19 cellular contexts compared by ENCODE assay signal in the genomic region with DNA sequence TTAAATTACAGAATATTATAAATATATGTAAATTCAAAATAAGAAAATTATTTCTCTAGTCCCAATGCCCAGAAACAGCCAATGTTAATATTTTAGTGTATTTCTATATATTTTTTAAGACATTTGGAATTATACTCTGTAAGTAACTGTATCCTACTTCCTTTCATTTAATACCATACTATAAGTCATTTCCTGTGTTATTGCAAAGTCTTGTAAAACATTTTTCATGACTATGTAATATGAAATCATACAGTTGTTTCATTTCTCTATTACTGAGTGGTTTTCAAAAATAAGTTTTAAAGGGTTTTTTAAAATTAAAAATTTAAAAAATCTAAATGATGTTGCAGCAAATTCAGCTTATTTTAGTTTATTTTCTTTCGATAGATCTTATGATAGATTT. TPM values are rescaled to one million over a fixed set of nuclear protein-coding genes. Genes with fewer than 3 reads are reported as not detected.
DNase-seq lines count a peak whose midpoint lies in the region; ATAC-seq, FAIRE-seq and TF ChIP-seq lines count a peak whose summit lies in the region.
"Had no signal": no experiment of that assay in that cellular context is flagged by ENCODE, and none has a peak within 500 bp of the region (broad histone marks: within the 10 kb centered on the region; RNA-seq: fewer than 3 reads in every experiment).

No MANE protein-coding gene starts in this region.

- H3K27ac ChIP-seq in lower lobe of right lung (no peak overlapping the region), esophagus muscularis mucosa (replicated peaks in 1 of 4) (no peak overlapping the region)
- H3K27ac ChIP-seq: GM23248 had no signal

- peak overlapping the region; percentile 99 for H3K4me3 Mint-ChIP-seq in natural killer cell
- no peak overlapping the region for H3K4me3 Mint-ChIP-seq in natural killer cell treated with Interleukin-12 subunit alpha and Interleukin-12 subunit beta and Interleukin-15 and Interleukin-18, amount 100 ng/mL, for 72 hours

- H3K4me1 ChIP-seq in lower lobe of right lung = peaks cover 38% of the 10 kb centered on the region
- H3K4me1 ChIP-seq in esophagus muscularis mucosa = peaks cover 7 to 37% (median 29%) of the 10 kb centered on the region in 4 donors
- H3K4me1 ChIP-seq: Caco-2 had no signal

- peaks cover 16% of the 10 kb centered on the region for H3K36me3 Mint-ChIP-seq in natural killer cell
- H3K36me3 Mint-ChIP-seq in natural killer cell treated with Interleukin-12 subunit alpha and Interleukin-12 subunit beta and Interleukin-15 and Interleukin-18, amount 100 ng/mL, for 72 hours = peaks cover 3% of the 10 kb centered on the region

- peaks cover 62 to 67% of the 10 kb centered on the region in 2 donors for H3K4me1 Mint-ChIP-seq in natural killer cell
- H3K4me1 Mint-ChIP-seq in natural killer cell treated with Interleukin-12 subunit alpha and Interleukin-12 subunit beta and Interleukin-15 and Interleukin-18, amount 100 ng/mL, for 72 hours (ENCODE audit: low read depth in 2 of 2) = peaks cover 51 to 64% of the 10 kb centered on the region in 2 donors

- no peak for TF ChIP-seq POLR2A in esophagus muscularis mucosa (IDR thresholded peaks at IDR 0.05; ENCODE audit: low read depth)

- H3K9me3 ChIP-seq in MG63 = 0 out of 2 replicates have a peak, but pooled peaks cover 2% of the 10 kb centered on the region
- no peaks in the 10 kb centered on the region for H3K9me3 ChIP-seq in lower lobe of right lung
- H3K9me3 ChIP-seq in esophagus muscularis mucosa = no peaks in the 10 kb centered on the region
- H3K9me3 ChIP-seq: Caco-2, HAP-1 had no signal

- H3K27ac Mint-ChIP-seq in natural killer cell = no peak overlapping the region
- peak overlapping the region in 1 of 2 donors; percentile 100 for H3K27ac Mint-ChIP-seq in natural killer cell treated with Interleukin-12 subunit alpha and Interleukin-12 subunit beta and Interleukin-15 and Interleukin-18, amount 100 ng/mL, for 72 hours
- H3K27ac Mint-ChIP-seq: B cell had no signal

- no peak for TF ChIP-seq EP300 in esophagus muscularis mucosa (IDR thresholded peaks at IDR 0.05)

- ATAC-seq in natural killer cell (no peak), lower lobe of right lung (no peak)
- no peak for ATAC-seq in natural killer cell treated with Interleukin-12 subunit alpha and Interleukin-12 subunit beta and Interleukin-15 and Interleukin-18, amount 100 ng/mL, for 72 hours
- no peak for ATAC-seq in activated CD4-positive, CD25-positive, alpha-beta regulatory T cell treated with anti-CD3 and anti-CD28 coated beads, Interleukin-2, amount 50 U/mL, for 24 hours

- TF ChIP-seq CTCF in natural killer cell (IDR thresholded peaks at IDR 0.05) (no peak), lower lobe of right lung (IDR thresholded peaks at IDR 0.05) (no peak), esophagus muscularis mucosa (IDR thresholded peaks at IDR 0.05) (no peak)

- H3K9me3 Mint-ChIP-seq in natural killer cell = no peaks in the 10 kb centered on the region
- H3K9me3 Mint-ChIP-seq in natural killer cell treated with Interleukin-12 subunit alpha and Interleukin-12 subunit beta and Interleukin-15 and Interleukin-18, amount 100 ng/mL, for 72 hours = no peaks in the 10 kb centered on the region

- no peaks in the 10 kb centered on the region for H3K27me3 Mint-ChIP-seq in natural killer cell (ENCODE audit: low read depth in 2 of 2)
- peaks cover 0 to 3% of the 10 kb centered on the region in 2 donors for H3K27me3 Mint-ChIP-seq in natural killer cell treated with Interleukin-12 subunit alpha and Interleukin-12 subunit beta and Interleukin-15 and Interleukin-18, amount 100 ng/mL, for 72 hours
- H3K27me3 Mint-ChIP-seq: B cell had no signal

- intact Hi-C loops in natural killer cell (cut with micrococcal nuclease) = no loop called here
- intact Hi-C loops in lower lobe of right lung (cut with DNase I) = no loop called here
- intact Hi-C loops in esophagus muscularis mucosa (cut with DNase I) = loop anchor here (10.0 kb wide), 1 partner anchor 132 kb away; the partner anchor contains the start of gene RGSL1

- peak; percentile 82 for FAIRE-seq in TTC549 (lab: Jason Lieb, UNC)
- FAIRE-seq in islet of Langerhans (lab: Jason Lieb, UNC) = peak; percentile 78
- FAIRE-seq: D721Med, GM12892, GM18507 had no signal

- H3K4me3 ChIP-seq in MG63 (no peak overlapping the region), lower lobe of right lung (no peak overlapping the region), esophagus muscularis mucosa (no peak overlapping the region)
- H3K4me3 ChIP-seq: GM23248, HAP-1 had no signal

- H3K27me3 ChIP-seq in MG63 (no peaks in the 10 kb centered on the region), lower lobe of right lung (ENCODE audit: low read depth) (no peaks in the 10 kb centered on the region), esophagus muscularis mucosa (no peaks in the 10 kb centered on the region)
- H3K27me3 ChIP-seq: BLaER1 treated with 17β-estradiol and CSF1 and Interleukin-3, amounts not matched to agents 10 nM and 100 nM had no signal

- H3K36me3 ChIP-seq in MG63 (no peaks in the 10 kb centered on the region), lower lobe of right lung (peaks cover 13% of the 10 kb centered on the region), esophagus muscularis mucosa (peaks cover 5 to 26% (median 12%) of the 10 kb centered on the region in 4 donors)
- H3K36me3 ChIP-seq: HAP-1 had no signal

- 0% methylated on average over 1 of the region's 1 CpG for WGBS in esophagus muscularis mucosa

- DNase-seq in natural killer cell = no peak
- DNase-seq in natural killer cell treated with Interleukin-12 subunit alpha and Interleukin-12 subunit beta and Interleukin-15 and Interleukin-18, amount 100 ng/mL, for 72 hours (ENCODE audit: low spot score) = no peak
- DNase-seq in MG63 = no peak
- DNase-seq in lower lobe of right lung = no peak
- DNase-seq in esophagus muscularis mucosa (ENCODE audit: extremely low spot score) = no peak
- DNase-seq: 8988T, Caco-2, DMS79, GDM1, GM23248 had no signal

RNA-seq across cellular contexts. Expression of gene RNASEL, which starts 2.0 kb away (rescaled TPM):
- 1 to 10 TPM; 3.3 to 5.8 (median 4.8) TPM for total RNA-seq in natural killer cell
- total RNA-seq in natural killer cell treated with Interleukin-12 subunit alpha and Interleukin-12 subunit beta and Interleukin-15 and Interleukin-18, amount 100 ng/mL, for 72 hours = 1 to 10 TPM; 3.0 to 5.1 TPM
- total RNA-seq in MG63 (2014; rRNA removed; shearing (Covaris generic); ENCODE audit: low replicate concordance) = 4.0 TPM in 2 replicates
- 16.5 TPM for total RNA-seq in lower lobe of right lung
- total RNA-seq in esophagus muscularis mucosa = 10 to 100 TPM in 1 of 4 donors, 1 to 10 TPM in 3; 6.0 to 10.8 (median 9.0) TPM

RNA-seq across cellular contexts. Expression of gene RGS16, which starts 17.1 kb away (rescaled TPM):
- total RNA-seq in natural killer cell = 1 to 10 TPM; 1.3 to 9.6 (median 4.2) TPM
- 100 to 1,000 TPM in 1 of 2 donors, 10 to 100 TPM in 1; 33.0 to 102 TPM for total RNA-seq in natural killer cell treated with Interleukin-12 subunit alpha and Interleukin-12 subunit beta and Interleukin-15 and Interleukin-18, amount 100 ng/mL, for 72 hours
- 0.40 TPM in 1 of 2 replicates, not detected in the other for total RNA-seq in MG63 (2014; rRNA removed; shearing (Covaris generic); ENCODE audit: low replicate concordance)
- total RNA-seq in lower lobe of right lung = 14.6 TPM
- total RNA-seq in esophagus muscularis mucosa = 10 to 100 TPM in 1 of 4 donors, 1 to 10 TPM in 2, under 1 TPM in 1; 0.83 to 19.7 (median 2.2) TPM
